8 cellular contexts compared by ENCODE assay signal in genomic region chr3:71397046-71397445, GRCh38.
DNase-seq lines count a peak whose midpoint lies in the region; ATAC-seq and TF ChIP-seq lines count a peak whose summit lies in the region.

No MANE protein-coding gene starts in this region.

- H3K27me3 ChIP-seq in PC-9 (ENCODE audit: insufficient read depth, low read depth) = no peaks in the 10 kb centered on the region

- intact Hi-C loops in Right ventricle myocardium superior (cut with DNase I) = no loop called here
- intact Hi-C loops in Right ventricle myocardium inferior (cut with DNase I) = loop anchor here (5.0 kb wide), 1 partner anchor 185 kb away; the partner anchor contains the start of gene FOXP1
- intact Hi-C loops in PC-9 (cut with micrococcal nuclease; ENCODE audit: unreplicated experiment) = loop anchor here (5.0 to 10.0 kb wide), 2 partner anchors 188 to 390 kb away; partner anchors contain the start of gene FOXP1

- no peak overlapping the region for H3K27ac ChIP-seq in PC-9

- no peak overlapping the region for H3K27ac Mint-ChIP-seq in osteocyte (ENCODE audit: unreplicated experiment)

- H3K9me2 ChIP-seq in PC-9 (ENCODE audit: insufficient read depth) = no peaks in the 10 kb centered on the region

- H4K20me1 ChIP-seq in PC-9 (ENCODE audit: insufficient read depth) = no peaks in the 10 kb centered on the region

- H3K9me3 Mint-ChIP-seq in osteocyte (ENCODE audit: unreplicated experiment) = no peaks in the 10 kb centered on the region

- TF ChIP-seq CTCF in PC-9 (conservative IDR thresholded peaks at IDR 0.05) (peak; percentile 58), osteocyte (IDR thresholded peaks at IDR 0.05) (peak; percentile 55)

- CTCF ChIA-PET in PC-9 (lab: Charles Lee) = no interaction called here

- DNase-seq in Right ventricle myocardium superior (no peak), Right ventricle myocardium inferior (ENCODE audit: missing footprints) (no peak), PC-9 (no peak), osteocyte (ENCODE audit: extremely low spot score, unreplicated experiment) (no peak), NCI-H526 treated with DMSO at 0.1 percent for 48 hours (lab: John Stamatoyannopoulos, UW) (no peak)
- no peak for DNase-seq in stimulated activated CD8-positive, alpha-beta memory T cell treated with anti-CD3 and anti-CD28 coated beads, Interleukin-4, amount 100 ng/mL, for 48 hours

- peaks cover 47% of the 10 kb centered on the region for H3K4me1 Mint-ChIP-seq in osteocyte (ENCODE audit: unreplicated experiment)

- H3K9me3 ChIP-seq in PC-9 (ENCODE audit: insufficient read depth, low read depth) = no peaks in the 10 kb centered on the region

- no peak overlapping the region for H3K4me3 ChIP-seq in PC-9

- no peaks in the 10 kb centered on the region for H3K36me3 ChIP-seq in PC-9 (ENCODE audit: low read depth)

- no TSS peak for BruUV-seq in PC-9 (replicated peaks; lab: Mats Ljungman, UMichigan)

- ATAC-seq in Right ventricle myocardium superior (ENCODE audit: poor library complexity) (peak; percentile 48), Right ventricle myocardium inferior (no peak), esophagus mucosa (peak; percentile 50), HG02610 (IDR thresholded peaks at IDR 0.05; ENCODE audit: unreplicated experiment) (no peak)

- no peak overlapping the region for H2AFZ ChIP-seq in PC-9

- POLR2A ChIA-PET in PC-9 (lab: Charles Lee; ENCODE audit: unreplicated experiment) = no interaction called here

- H3K79me2 ChIP-seq in PC-9 (ENCODE audit: low read depth) = no peaks in the 10 kb centered on the region

- H3K27me3 Mint-ChIP-seq in osteocyte (ENCODE audit: unreplicated experiment) = no peaks in the 10 kb centered on the region

- H3K36me3 Mint-ChIP-seq in osteocyte (ENCODE audit: unreplicated experiment) = peaks cover 3% of the 10 kb centered on the region

- no peak overlapping the region for H3K4me3 Mint-ChIP-seq in osteocyte (ENCODE audit: unreplicated experiment)

- no peaks in the 10 kb centered on the region for H3F3A ChIP-seq in PC-9 (ENCODE audit: insufficient read depth, low read depth)

- H3K4me1 ChIP-seq in PC-9 (replicated peaks; ENCODE audit: insufficient read depth) = no peaks in the 10 kb centered on the region

- no peak overlapping the region for H3K4me2 ChIP-seq in PC-9

Comparison
In these comparisons a context has a peak if more than half of its experiments do, and no peak if none do; other contexts are left out.
1. ATAC-seq: peak in Right ventricle myocardium superior (single experiment) and esophagus mucosa (single experiment); none in Right ventricle myocardium inferior (single experiment) and HG02610 (single experiment).